In the genomic region with DNA sequence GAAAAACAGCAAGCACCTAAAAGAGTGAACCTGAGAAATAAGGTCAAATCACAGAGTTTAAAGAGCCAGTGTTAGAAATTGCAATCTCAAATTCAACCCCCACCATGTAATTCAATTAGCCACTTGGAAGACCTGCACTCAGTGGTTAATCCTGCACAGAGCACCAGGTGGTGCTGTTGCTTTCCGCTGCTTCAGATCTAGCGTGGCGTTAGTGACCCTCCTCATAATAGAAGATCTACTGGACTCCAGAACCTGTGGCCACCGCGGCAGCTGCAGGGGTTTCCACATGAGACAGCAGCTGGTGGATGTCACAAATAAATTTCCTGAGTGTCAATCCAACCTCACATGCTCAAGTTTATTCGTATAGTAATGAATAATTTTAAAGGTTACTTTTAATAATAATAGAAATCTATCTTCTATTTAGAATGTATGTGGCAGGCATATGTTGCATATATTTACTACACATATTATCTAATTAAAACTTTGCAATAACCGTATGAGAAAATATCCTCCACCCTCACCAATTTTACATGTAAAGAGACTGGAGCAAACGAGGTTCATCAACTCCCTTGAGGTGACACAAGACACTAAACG, we compare ENCODE assay signal across 8 cellular contexts.
DNase-seq lines count a peak whose midpoint lies in the region; ATAC-seq, FAIRE-seq and TF ChIP-seq lines count a peak whose summit lies in the region.

No MANE protein-coding gene starts in this region.

- H3K4me3 ChIP-seq in RWPE2 (ENCODE audit: severe bottlenecking) (no peak overlapping the region), left lung (no peak overlapping the region)

- H3K36me3 ChIP-seq in RWPE2 (ENCODE audit: low read depth) = no peaks in the 10 kb centered on the region
- H3K36me3 ChIP-seq in left lung = no peaks in the 10 kb centered on the region

- TF ChIP-seq CTCF in RWPE2 (IDR thresholded peaks at IDR 0.05; ENCODE audit: poor library complexity, severe bottlenecking) (peak; percentile 95), chondrocyte (IDR thresholded peaks at IDR 0.05) (peak; percentile 85), left lung (IDR thresholded peaks at IDR 0.05) (peak; percentile 86 to 88)

- H3K27me3 Mint-ChIP-seq in chondrocyte (ENCODE audit: low read depth) = peaks cover 15% of the 10 kb centered on the region

- H3K4me1 ChIP-seq in RWPE2 (ENCODE audit: insufficient read depth, poor library complexity, severe bottlenecking) (no peaks in the 10 kb centered on the region), left lung (peaks cover 0 to 6% of the 10 kb centered on the region in 2 donors)

- H3K27me3 ChIP-seq in RWPE2 (ENCODE audit: insufficient read depth, poor library complexity, severe bottlenecking) (no peaks in the 10 kb centered on the region), left lung (no peaks in the 10 kb centered on the region)

- DNase-seq in activated CD8-positive, alpha-beta memory T cell treated with anti-CD3 and anti-CD28 coated beads for 4 hours (ENCODE audit: low read depth in 2 of 2) = peak; percentile 6 to 11
- no peak for DNase-seq in activated CD8-positive, alpha-beta memory T cell treated with anti-CD3 and anti-CD28 coated beads for 24 hours
- DNase-seq in HTR-8/SVneo (ENCODE audit: insufficient read length, low spot score) (peak; percentile 36), RWPE2 (ENCODE audit: low spot score) (no peak), chondrocyte (ENCODE audit: low spot score) (no peak), left lung (peak; percentile 64 to 78), stromal cell of bone marrow (ENCODE audit: low read depth) (peak; percentile 38)

- H3K4me1 Mint-ChIP-seq in chondrocyte (ENCODE audit: low read depth) = no peaks in the 10 kb centered on the region

- H3K27ac ChIP-seq in RWPE2 (ENCODE audit: poor library complexity, severe bottlenecking) = no peak overlapping the region
- no peak overlapping the region for H3K27ac ChIP-seq in left lung

- no peak overlapping the region for H3K27ac Mint-ChIP-seq in chondrocyte (ENCODE audit: unreplicated experiment)

- intact Hi-C loops in left lung (cut with DNase I) = loop anchor here in 1 of 2 donors (5.0 kb wide), 1 partner anchor 90 kb away; no protein-coding TSS in a partner anchor

- peaks cover 16% of the 10 kb centered on the region for H3K9me3 Mint-ChIP-seq in chondrocyte (ENCODE audit: low read depth)

- ATAC-seq in GM21723 (IDR thresholded peaks at IDR 0.05; ENCODE audit: unreplicated experiment) = peak; percentile 95
- ATAC-seq in RWPE2 (ENCODE audit: low read depth) = peak; percentile 88
- ATAC-seq in left lung = peak; percentile 99

- H3K9me3 ChIP-seq in RWPE2 (ENCODE audit: severe bottlenecking) (no peaks in the 10 kb centered on the region), left lung (peaks cover 0 to 11% of the 10 kb centered on the region in 2 donors)

- no peak overlapping the region for H3K4me3 Mint-ChIP-seq in chondrocyte (ENCODE audit: unreplicated experiment)

- peaks cover 4% of the 10 kb centered on the region for H3K36me3 Mint-ChIP-seq in chondrocyte (ENCODE audit: low read depth)

- FAIRE-seq in HTR-8/SVneo (lab: Jason Lieb, UNC) = no peak

Comparison
In these comparisons a context has a peak if more than half of its experiments do, and no peak if none do; other contexts are left out.
1. DNase-seq: peak in activated CD8-positive, alpha-beta memory T cell treated with anti-CD3 and anti-CD28 coated beads for 4 hours (2 of 2), HTR-8/SVneo (single experiment), left lung (2 of 2) and stromal cell of bone marrow (single experiment); none in activated CD8-positive, alpha-beta memory T cell treated with anti-CD3 and anti-CD28 coated beads for 24 hours (single experiment), RWPE2 (single experiment) and chondrocyte (single experiment).
2. Peak in every context shown above with its lines, with median percentiles within 50 percentile points of each other: ATAC-seq and CTCF ChIP-seq.